ENCODE assay signal across 10 cellular contexts in the genomic region with DNA sequence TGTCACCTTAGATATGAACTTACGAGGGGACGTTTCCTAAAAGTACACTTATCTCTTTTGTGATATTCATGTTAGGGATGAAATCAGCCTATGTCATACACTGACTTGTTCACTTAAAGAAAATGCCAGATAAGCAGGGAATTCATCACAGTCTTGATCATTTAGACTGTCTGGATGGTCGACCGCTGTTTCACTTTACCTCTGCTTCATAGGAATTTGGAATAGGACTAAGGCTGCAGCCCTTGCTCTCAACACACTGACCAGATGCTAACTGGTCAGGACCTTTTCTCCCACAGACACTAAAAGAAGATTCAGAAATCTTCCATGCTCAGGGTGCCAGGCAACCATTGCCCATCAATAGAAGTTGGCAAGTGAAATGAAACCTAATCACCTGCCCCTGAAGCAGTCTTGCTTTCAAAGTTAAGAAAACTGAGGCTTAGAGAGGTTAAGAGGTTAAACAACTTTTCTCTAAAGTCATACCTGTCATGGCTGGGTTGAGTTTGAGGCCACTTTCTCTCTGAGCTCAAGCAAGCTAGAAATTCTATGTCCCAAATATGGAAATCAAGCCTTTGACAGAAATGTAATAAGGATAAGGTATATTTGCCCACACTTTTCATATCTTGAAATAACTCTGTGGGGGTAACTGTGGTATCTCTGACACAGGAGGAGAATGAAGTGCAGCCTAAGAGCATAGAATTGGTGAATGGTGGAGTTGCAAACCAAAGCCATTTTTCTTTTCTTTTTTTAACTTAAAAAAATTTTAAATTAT.
A peak's percentile ranks its signal among the peaks of the same experiment; 100 is the strongest.
DNase-seq lines count a peak whose midpoint lies in the region; ATAC-seq lines count a peak whose summit lies in the region.
"Had no signal": no experiment of that assay in that cellular context is flagged by ENCODE, and none has a peak within 500 bp of the region (broad histone marks: within the 10 kb centered on the region; RNA-seq: fewer than 3 reads in every experiment).

No MANE protein-coding gene starts in this region.

- ATAC-seq in GM18499 (IDR thresholded peaks at IDR 0.05; ENCODE audit: insufficient read depth, unreplicated experiment), result peak; percentile 38
- ATAC-seq in GM21526 (IDR thresholded peaks at IDR 0.05; ENCODE audit: low FRiP score, unreplicated experiment), result peak; percentile 35
- ATAC-seq in HG03439 (IDR thresholded peaks at IDR 0.05; ENCODE audit: unreplicated experiment), result peak; percentile 43
- ATAC-seq in left colon, result no peak

- no peaks in the 10 kb centered on the region for H3K27me3 ChIP-seq in H7 (ENCODE audit: control insufficient read depth, insufficient read depth, low read length)
- H3K27me3 ChIP-seq: vagina had no signal

- H3K4me3 ChIP-seq in H7 (ENCODE audit: insufficient read depth, low read depth, low read length), result no peak overlapping the region
- H3K4me3 ChIP-seq: vagina had no signal

- H3K36me3 ChIP-seq in H7 (replicated peaks; ENCODE audit: control insufficient read depth, insufficient read depth, low read length), result no peaks in the 10 kb centered on the region
- H3K36me3 ChIP-seq: vagina had no signal

- DNase-seq in iris pigment epithelial cell (ENCODE audit: low read depth) (peak; percentile 34), left colon (no peak), H7 (no peak), medulla oblongata (ENCODE audit: extremely low spot score) (no peak), DMS 273 treated with DMSO at 0.1 percent for 48 hours (lab: John Stamatoyannopoulos, UW) (no peak)
- DNase-seq: left cardiac atrium had no signal

- intact Hi-C loops in left colon (cut with DNase I, micrococcal nuclease), result no loop called here
